Comparison of ENCODE assay signal across 13 cellular contexts in the genomic region with DNA sequence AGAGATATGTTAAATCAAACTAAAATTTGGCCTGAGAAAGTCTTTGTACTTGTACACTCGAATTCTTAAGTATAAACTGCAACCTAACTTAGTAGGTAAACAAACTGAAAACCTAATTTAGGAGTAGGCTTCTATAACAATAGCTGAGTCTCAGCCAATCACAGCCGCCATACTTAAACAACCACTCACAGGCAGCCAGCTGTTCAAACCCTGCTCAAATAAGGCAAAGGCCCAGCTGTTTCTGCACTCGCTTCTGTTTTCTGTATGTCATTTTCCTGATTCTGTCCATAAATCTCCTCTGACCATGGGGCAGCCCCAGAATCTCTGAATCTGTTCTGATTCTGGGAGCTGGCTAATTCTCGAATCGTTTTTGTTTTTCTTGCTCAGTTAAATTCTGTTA.
"Had no signal": no experiment of that assay in that cellular context is flagged by ENCODE, and none has a peak within 500 bp of the region (broad histone marks: within the 10 kb centered on the region; RNA-seq: fewer than 3 reads in every experiment).

No MANE protein-coding gene starts in this region.

- H3K36me3 ChIP-seq: lower lobe of right lung had no signal

- H3K4me3 ChIP-seq: lower lobe of right lung had no signal

- H3K9me3 ChIP-seq: lower lobe of right lung had no signal

- H3K27me3 ChIP-seq: foreskin keratinocyte had no signal

- DNase-seq: activated CD4-positive, alpha-beta T cell treated with anti-CD3 and anti-CD28 coated beads, Interleukin-2, amount 50 U/mL, for 48 hours; activated CD8-positive, alpha-beta memory T cell treated with anti-CD3 and anti-CD28 coated beads, Interleukin-2, amount 10 ng/mL, durations not matched to agents 7 days and 5 days; activated naive CD4-positive, alpha-beta T cell treated with anti-CD3 and anti-CD28 coated beads for 36 hours; activated naive CD8-positive, alpha-beta T cell treated with anti-CD3 and anti-CD28 coated beads, Interleukin-2, amount 50 U/mL, for 24 hours; activated T-cell treated with anti-CD3 and anti-CD28 coated beads, Interleukin-2, amount 50 U/mL, for 1 hour; aorta; cortex of kidney; effector CD4-positive, alpha-beta T cell; foreskin keratinocyte; lower lobe of right lung; stimulated activated CD4-positive, alpha-beta T cell treated with anti-CD3 and anti-CD28 coated beads, Interleukin-1b, Interleukin-23, amount 100 ng/mL, for 48 hours; T1000 had no signal

- H3K27ac ChIP-seq: foreskin keratinocyte, lower lobe of right lung had no signal

- H3K4me1 ChIP-seq: foreskin keratinocyte, lower lobe of right lung had no signal

- ATAC-seq: activated CD8-positive, alpha-beta memory T cell treated with anti-CD3 and anti-CD28 coated beads, Interleukin-2, amount 10 ng/mL, durations not matched to agents 7 days and 5 days; activated naive CD8-positive, alpha-beta T cell treated with anti-CD3 and anti-CD28 coated beads, Interleukin-2, amount 50 U/mL, for 24 hours; foreskin keratinocyte; lower lobe of right lung; sciatic nerve had no signal
